1 cellular context compared by ENCODE assay signal in the genomic region with DNA sequence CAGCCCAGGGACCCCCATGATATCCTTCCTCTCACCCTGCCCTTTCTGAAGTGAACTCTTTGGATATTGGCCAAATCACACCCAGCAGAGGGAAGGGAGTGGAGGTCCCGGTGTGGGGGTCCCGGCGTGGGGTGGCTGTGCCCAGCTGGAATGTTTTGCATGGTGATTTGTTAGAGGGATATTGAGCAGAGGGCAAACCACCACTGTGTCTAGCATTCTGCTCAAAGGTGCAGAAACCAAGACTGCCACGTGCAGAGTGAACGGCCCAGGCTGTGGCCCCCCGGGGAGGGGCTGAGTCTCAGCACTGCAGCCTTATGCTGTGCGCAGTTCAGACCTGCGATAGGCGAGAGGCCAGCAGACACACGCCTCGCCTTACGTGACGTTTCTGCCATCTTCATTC.
TF ChIP-seq lines count a peak whose summit lies in the region.

No MANE protein-coding gene starts in this region.

TF ChIP-seq in GM23338, 12 proteins besides CTCF, POLR2A, EP300 and RAD21:
- TF ChIP-seq CREB1 (CRISPR knock-in tag; IDR thresholded peaks at IDR 0.05; ENCODE audit: low read depth): no peak
- no peak for TF ChIP-seq STAT1 (IDR thresholded peaks at IDR 0.05; ENCODE audit: unreplicated experiment)
- no peak for TF ChIP-seq NANOG (IDR thresholded peaks at IDR 0.05; ENCODE audit: borderline replicate concordance)
- TF ChIP-seq, protein P1, sequence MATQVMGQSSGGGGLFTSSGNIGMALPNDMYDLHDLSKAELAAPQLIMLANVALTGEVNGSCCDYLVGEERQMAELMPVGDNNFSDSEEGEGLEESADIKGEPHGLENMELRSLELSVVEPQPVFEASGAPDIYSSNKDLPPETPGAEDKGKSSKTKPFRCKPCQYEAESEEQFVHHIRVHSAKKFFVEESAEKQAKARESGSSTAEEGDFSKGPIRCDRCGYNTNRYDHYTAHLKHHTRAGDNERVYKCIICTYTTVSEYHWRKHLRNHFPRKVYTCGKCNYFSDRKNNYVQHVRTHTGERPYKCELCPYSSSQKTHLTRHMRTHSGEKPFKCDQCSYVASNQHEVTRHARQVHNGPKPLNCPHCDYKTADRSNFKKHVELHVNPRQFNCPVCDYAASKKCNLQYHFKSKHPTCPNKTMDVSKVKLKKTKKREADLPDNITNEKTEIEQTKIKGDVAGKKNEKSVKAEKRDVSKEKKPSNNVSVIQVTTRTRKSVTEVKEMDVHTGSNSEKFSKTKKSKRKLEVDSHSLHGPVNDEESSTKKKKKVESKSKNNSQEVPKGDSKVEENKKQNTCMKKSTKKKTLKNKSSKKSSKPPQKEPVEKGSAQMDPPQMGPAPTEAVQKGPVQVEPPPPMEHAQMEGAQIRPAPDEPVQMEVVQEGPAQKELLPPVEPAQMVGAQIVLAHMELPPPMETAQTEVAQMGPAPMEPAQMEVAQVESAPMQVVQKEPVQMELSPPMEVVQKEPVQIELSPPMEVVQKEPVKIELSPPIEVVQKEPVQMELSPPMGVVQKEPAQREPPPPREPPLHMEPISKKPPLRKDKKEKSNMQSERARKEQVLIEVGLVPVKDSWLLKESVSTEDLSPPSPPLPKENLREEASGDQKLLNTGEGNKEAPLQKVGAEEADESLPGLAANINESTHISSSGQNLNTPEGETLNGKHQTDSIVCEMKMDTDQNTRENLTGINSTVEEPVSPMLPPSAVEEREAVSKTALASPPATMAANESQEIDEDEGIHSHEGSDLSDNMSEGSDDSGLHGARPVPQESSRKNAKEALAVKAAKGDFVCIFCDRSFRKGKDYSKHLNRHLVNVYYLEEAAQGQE (IDR thresholded peaks at IDR 0.05; ENCODE audit: unreplicated experiment): no peak
- TF ChIP-seq EZH2phosphoT487 (IDR thresholded peaks at IDR 0.05; ENCODE audit: unreplicated experiment): no peak
- TF ChIP-seq EZH2 (IDR thresholded peaks at IDR 0.05; ENCODE audit: low read depth, unreplicated experiment): no peak
- no peak for TF ChIP-seq ZNF331 (CRISPR knock-in tag; IDR thresholded peaks at IDR 0.05; ENCODE audit: low read depth)
- TF ChIP-seq, protein P2, sequence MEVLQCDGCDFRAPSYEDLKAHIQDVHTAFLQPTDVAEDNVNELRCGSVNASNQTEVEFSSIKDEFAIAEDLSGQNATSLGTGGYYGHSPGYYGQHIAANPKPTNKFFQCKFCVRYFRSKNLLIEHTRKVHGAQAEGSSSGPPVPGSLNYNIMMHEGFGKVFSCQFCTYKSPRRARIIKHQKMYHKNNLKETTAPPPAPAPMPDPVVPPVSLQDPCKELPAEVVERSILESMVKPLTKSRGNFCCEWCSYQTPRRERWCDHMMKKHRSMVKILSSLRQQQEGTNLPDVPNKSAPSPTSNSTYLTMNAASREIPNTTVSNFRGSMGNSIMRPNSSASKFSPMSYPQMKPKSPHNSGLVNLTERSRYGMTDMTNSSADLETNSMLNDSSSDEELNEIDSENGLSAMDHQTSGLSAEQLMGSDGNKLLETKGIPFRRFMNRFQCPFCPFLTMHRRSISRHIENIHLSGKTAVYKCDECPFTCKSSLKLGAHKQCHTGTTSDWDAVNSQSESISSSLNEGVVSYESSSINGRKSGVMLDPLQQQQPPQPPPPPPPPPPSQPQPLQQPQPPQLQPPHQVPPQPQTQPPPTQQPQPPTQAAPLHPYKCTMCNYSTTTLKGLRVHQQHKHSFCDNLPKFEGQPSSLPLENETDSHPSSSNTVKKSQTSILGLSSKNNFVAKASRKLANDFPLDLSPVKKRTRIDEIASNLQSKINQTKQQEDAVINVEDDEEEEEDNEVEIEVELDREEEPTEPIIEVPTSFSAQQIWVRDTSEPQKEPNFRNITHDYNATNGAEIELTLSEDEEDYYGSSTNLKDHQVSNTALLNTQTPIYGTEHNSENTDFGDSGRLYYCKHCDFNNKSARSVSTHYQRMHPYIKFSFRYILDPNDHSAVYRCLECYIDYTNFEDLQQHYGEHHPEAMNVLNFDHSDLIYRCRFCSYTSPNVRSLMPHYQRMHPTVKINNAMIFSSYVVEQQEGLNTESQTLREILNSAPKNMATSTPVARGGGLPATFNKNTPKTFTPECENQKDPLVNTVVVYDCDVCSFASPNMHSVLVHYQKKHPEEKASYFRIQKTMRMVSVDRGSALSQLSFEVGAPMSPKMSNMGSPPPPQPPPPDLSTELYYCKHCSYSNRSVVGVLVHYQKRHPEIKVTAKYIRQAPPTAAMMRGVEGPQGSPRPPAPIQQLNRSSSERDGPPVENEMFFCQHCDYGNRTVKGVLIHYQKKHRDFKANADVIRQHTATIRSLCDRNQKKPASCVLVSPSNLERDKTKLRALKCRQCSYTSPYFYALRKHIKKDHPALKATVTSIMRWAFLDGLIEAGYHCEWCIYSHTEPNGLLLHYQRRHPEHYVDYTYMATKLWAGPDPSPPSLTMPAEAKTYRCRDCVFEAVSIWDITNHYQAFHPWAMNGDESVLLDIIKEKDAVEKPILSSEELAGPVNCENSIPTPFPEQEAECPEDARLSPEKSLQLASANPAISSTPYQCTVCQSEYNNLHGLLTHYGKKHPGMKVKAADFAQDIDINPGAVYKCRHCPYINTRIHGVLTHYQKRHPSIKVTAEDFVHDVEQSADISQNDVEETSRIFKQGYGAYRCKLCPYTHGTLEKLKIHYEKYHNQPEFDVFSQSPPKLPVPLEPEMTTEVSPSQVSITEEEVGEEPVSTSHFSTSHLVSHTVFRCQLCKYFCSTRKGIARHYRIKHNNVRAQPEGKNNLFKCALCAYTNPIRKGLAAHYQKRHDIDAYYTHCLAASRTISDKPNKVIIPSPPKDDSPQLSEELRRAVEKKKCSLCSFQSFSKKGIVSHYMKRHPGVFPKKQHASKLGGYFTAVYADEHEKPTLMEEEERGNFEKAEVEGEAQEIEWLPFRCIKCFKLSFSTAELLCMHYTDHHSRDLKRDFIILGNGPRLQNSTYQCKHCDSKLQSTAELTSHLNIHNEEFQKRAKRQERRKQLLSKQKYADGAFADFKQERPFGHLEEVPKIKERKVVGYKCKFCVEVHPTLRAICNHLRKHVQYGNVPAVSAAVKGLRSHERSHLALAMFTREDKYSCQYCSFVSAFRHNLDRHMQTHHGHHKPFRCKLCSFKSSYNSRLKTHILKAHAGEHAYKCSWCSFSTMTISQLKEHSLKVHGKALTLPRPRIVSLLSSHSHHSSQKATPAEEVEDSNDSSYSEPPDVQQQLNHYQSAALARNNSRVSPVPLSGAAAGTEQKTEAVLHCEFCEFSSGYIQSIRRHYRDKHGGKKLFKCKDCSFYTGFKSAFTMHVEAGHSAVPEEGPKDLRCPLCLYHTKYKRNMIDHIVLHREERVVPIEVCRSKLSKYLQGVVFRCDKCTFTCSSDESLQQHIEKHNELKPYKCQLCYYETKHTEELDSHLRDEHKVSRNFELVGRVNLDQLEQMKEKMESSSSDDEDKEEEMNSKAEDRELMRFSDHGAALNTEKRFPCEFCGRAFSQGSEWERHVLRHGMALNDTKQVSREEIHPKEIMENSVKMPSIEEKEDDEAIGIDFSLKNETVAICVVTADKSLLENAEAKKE (CRISPR knock-in tag; IDR thresholded peaks at IDR 0.05): no peak
- TF ChIP-seq, protein P3, sequence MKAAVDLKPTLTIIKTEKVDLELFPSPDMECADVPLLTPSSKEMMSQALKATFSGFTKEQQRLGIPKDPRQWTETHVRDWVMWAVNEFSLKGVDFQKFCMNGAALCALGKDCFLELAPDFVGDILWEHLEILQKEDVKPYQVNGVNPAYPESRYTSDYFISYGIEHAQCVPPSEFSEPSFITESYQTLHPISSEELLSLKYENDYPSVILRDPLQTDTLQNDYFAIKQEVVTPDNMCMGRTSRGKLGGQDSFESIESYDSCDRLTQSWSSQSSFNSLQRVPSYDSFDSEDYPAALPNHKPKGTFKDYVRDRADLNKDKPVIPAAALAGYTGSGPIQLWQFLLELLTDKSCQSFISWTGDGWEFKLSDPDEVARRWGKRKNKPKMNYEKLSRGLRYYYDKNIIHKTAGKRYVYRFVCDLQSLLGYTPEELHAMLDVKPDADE (IDR thresholded peaks at IDR 0.05): no peak
- TF ChIP-seq JUNB (IDR thresholded peaks at IDR 0.05; ENCODE audit: unreplicated experiment): no peak
- no peak for TF ChIP-seq POLR2AphosphoS5 (IDR thresholded peaks at IDR 0.05; ENCODE audit: low read depth)
- no peak for TF ChIP-seq ZNF114 (CRISPR knock-in tag; IDR thresholded peaks at IDR 0.05)
